In the genomic region with DNA sequence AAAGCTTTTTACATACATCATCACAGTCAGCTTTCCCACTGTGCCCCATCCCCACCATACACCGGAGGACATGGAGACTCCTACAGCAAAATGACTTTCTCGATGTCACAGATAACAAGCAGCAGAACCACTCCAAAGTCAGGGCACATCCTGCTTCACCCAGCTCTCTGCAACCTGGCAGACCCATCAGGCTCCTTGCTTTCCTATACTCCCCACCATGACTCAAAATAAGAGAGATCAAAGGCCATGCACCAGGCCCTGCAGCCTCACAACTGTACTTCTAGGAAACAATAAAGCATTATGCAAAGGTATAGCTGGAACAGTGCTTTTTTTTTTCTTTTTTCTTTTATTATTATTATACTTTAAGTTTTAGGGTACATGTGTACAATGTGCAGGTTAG, we compare ENCODE assay signal across 16 cellular contexts.
"Had no signal": no experiment of that assay in that cellular context is flagged by ENCODE, and none has a peak within 500 bp of the region (broad histone marks: within the 10 kb centered on the region; RNA-seq: fewer than 3 reads in every experiment).

No MANE protein-coding gene starts in this region.

- H3K4me3 ChIP-seq: left lung, lung, neural progenitor cell, right lobe of liver, skin epidermis, upper lobe of left lung had no signal

- H3K27ac ChIP-seq: left lung, neural progenitor cell, right lobe of liver, skin epidermis, upper lobe of left lung had no signal

- H3K4me1 ChIP-seq: left lung, right lobe of liver, upper lobe of left lung had no signal

- H3K36me3 Mint-ChIP-seq: neural progenitor cell had no signal

- H3K36me3 ChIP-seq: left lung, neural progenitor cell, right lobe of liver, upper lobe of left lung had no signal

- H3K4me3 Mint-ChIP-seq: central memory CD8-positive, alpha-beta T cell; effector memory CD8-positive, alpha-beta T cell; naive thymus-derived CD4-positive, alpha-beta T cell; neural progenitor cell had no signal

- ATAC-seq: effector memory CD8-positive, alpha-beta T cell; esophagus mucosa; left lung; naive thymus-derived CD4-positive, alpha-beta T cell; right lobe of liver had no signal

- H3K9me3 ChIP-seq: left lung, right lobe of liver, upper lobe of left lung had no signal

- DNase-seq: effector memory CD8-positive, alpha-beta T cell; hippocampal formation; kidney glomerular epithelial cell; left lung; naive thymus-derived CD4-positive, alpha-beta T cell; posterior cingulate gyrus; right lobe of liver; stimulated activated CD8-positive, alpha-beta memory T cell treated with anti-CD3 and anti-CD28 coated beads, Interleukin-4, amount 100 ng/mL, for 48 hours; stimulated activated naive CD4-positive, alpha-beta T cell; T-helper 9 cell; upper lobe of left lung had no signal

- H3K4me1 Mint-ChIP-seq: central memory CD8-positive, alpha-beta T cell had no signal

- H3K27ac Mint-ChIP-seq: naive thymus-derived CD4-positive, alpha-beta T cell; neural progenitor cell had no signal

- H3K9me3 Mint-ChIP-seq: central memory CD8-positive, alpha-beta T cell; effector memory CD8-positive, alpha-beta T cell; naive thymus-derived CD4-positive, alpha-beta T cell had no signal

- H3K27me3 ChIP-seq: left lung, neural progenitor cell, right lobe of liver, upper lobe of left lung had no signal
